In the genomic region with DNA sequence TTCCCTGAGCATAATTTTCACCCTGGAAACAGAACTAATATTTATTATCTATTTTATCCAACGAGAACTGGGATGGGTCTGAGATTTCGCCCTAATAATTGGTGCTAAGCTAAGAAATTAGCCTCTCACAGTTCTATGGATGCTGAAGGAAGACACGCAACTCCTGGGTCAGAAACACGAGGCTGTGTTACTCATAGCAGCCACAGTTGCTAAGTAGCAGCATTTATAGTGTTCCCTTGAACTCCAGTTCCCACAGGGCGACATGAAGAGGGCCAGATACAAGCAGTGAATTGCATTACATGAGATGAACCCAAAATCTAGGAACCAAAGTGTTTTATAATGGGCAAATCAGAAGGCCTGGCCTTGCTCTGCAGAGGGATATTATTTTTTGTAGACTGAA, we compare ENCODE assay signal across 16 cellular contexts.
DNase-seq lines count a peak whose midpoint lies in the region; ATAC-seq and TF ChIP-seq lines count a peak whose summit lies in the region.
"Had no signal": no experiment of that assay in that cellular context is flagged by ENCODE, and none has a peak within 500 bp of the region (broad histone marks: within the 10 kb centered on the region; RNA-seq: fewer than 3 reads in every experiment).

No MANE protein-coding gene starts in this region.

- no peak overlapping the region for H3K18ac ChIP-seq in trophoblast cell (ENCODE audit: low read length)

- H2BK5ac ChIP-seq in trophoblast cell (ENCODE audit: low read depth, low read length, poor library complexity), result no peak overlapping the region

- H3K27ac ChIP-seq in ACC112 (ENCODE audit: low read depth, low read length) (no peak overlapping the region), esophagus squamous epithelium (peak overlapping the region in 3 of 4 donors; percentile 72 to 80 (median 72)), trophoblast cell (ENCODE audit: low read depth, low read length) (no peak overlapping the region), suprapubic skin (no peak overlapping the region)

- no peak overlapping the region for H3K4ac ChIP-seq in trophoblast cell (ENCODE audit: low read depth, low read length)

- no peak overlapping the region for H3K23ac ChIP-seq in trophoblast cell (ENCODE audit: low read length)

- TF ChIP-seq POLR2A in esophagus squamous epithelium (IDR thresholded peaks at IDR 0.05) (no peak), suprapubic skin (IDR thresholded peaks at IDR 0.05) (no peak)

- peak; percentile 67 for DNase-seq in LHCN-M2 (ENCODE audit: low read depth)
- DNase-seq in esophagus squamous epithelium (lab: John Stamatoyannopoulos, UW), result no peak
- peak; percentile 21 for DNase-seq in myocyte (ENCODE audit: low read depth)
- no peak for DNase-seq in trophoblast cell
- DNase-seq in suprapubic skin (ENCODE audit: low spot score in 2 of 2), result no peak
- DNase-seq in SW 1271 (lab: John Stamatoyannopoulos, UW), result no peak
- DNase-seq: CD4-positive, CD25-positive, alpha-beta regulatory T cell; H9; NCI-H1436; NCI-H2029; NCI-H2171; NCI-H446 treated with DMSO at 0.1 percent for 48 hours; NCI-H82 had no signal

- 72 to 83% methylated on average over 5 of the region's 5 CpGs for WGBS in esophagus squamous epithelium, 2 donors
- no CpG with 5 or more reads among the region's 5 CpGs for WGBS in trophoblast cell (ENCODE audit: extremely low coverage, insufficient coverage, insufficient read length)
- 87% methylated on average over 5 of the region's 5 CpGs for WGBS in suprapubic skin

- H3K4me2 ChIP-seq in trophoblast cell (ENCODE audit: low read length), result no peak overlapping the region

- no peaks in the 10 kb centered on the region for H3K79me1 ChIP-seq in trophoblast cell (ENCODE audit: low read length)

- H3K36me3 ChIP-seq in ACC112 (ENCODE audit: insufficient read depth, low read length) (no peaks in the 10 kb centered on the region), esophagus squamous epithelium (no peaks in the 10 kb centered on the region), trophoblast cell (ENCODE audit: control insufficient read depth in 1 of 2, insufficient read depth in 2 of 2, low read length in 2 of 2) (no peaks in the 10 kb centered on the region), suprapubic skin (no peaks in the 10 kb centered on the region)

- no peak for TF ChIP-seq EP300 in suprapubic skin (IDR thresholded peaks at IDR 0.05)

- H4K8ac ChIP-seq in trophoblast cell (ENCODE audit: low read depth, low read length), result no peak overlapping the region

- no peak overlapping the region for H3K9ac ChIP-seq in trophoblast cell (ENCODE audit: low read length)

- H4K91ac ChIP-seq in trophoblast cell (ENCODE audit: low read depth, low read length), result no peak overlapping the region

- H3K14ac ChIP-seq in trophoblast cell (ENCODE audit: low read length), result no peak overlapping the region

- H4K12ac ChIP-seq in trophoblast cell (ENCODE audit: low read depth, low read length), result no peak overlapping the region

- ATAC-seq in GM18517 (IDR thresholded peaks at IDR 0.05; ENCODE audit: unreplicated experiment), result no peak
- ATAC-seq: Right ventricle myocardium inferior had no signal

- no peak overlapping the region for H2BK12ac ChIP-seq in trophoblast cell (ENCODE audit: low read length)

- intact Hi-C loops in esophagus squamous epithelium (cut with DNase I), result no loop called here

- H2BK120ac ChIP-seq in trophoblast cell (ENCODE audit: insufficient read depth, low read length, poor library complexity), result no peak overlapping the region

- H3K4me3 ChIP-seq in ACC112 (ENCODE audit: low read depth, low read length) (peak overlapping the region; percentile 68), esophagus squamous epithelium (peak overlapping the region in 1 of 4 donors; percentile 53), trophoblast cell (ENCODE audit: low read depth, low read length) (no peak overlapping the region), suprapubic skin (no peak overlapping the region)

- H2AK5ac ChIP-seq in trophoblast cell (ENCODE audit: low read length), result no peak overlapping the region

- peaks cover 21% of the 10 kb centered on the region for H3K4me1 ChIP-seq in ACC112 (ENCODE audit: control insufficient read depth, insufficient read depth, low read length, unreplicated experiment)
- H3K4me1 ChIP-seq in esophagus squamous epithelium, result peaks cover 0 to 29% (median 0%) of the 10 kb centered on the region in 3 donors
- no peaks in the 10 kb centered on the region for H3K4me1 ChIP-seq in trophoblast cell (ENCODE audit: control insufficient read depth in 1 of 2, insufficient read depth in 2 of 2, low read length in 2 of 2)
- H3K4me1 ChIP-seq in suprapubic skin, result peaks cover 24% of the 10 kb centered on the region

- TF ChIP-seq CTCF in esophagus squamous epithelium (IDR thresholded peaks at IDR 0.05) (no peak), suprapubic skin (IDR thresholded peaks at IDR 0.05) (no peak)

- H2AFZ ChIP-seq in ACC112 (ENCODE audit: low read length, unreplicated experiment) (no peak overlapping the region), trophoblast cell (ENCODE audit: insufficient read depth, low read length, poor library complexity) (no peak overlapping the region)

- H3K79me2 ChIP-seq in ACC112 (ENCODE audit: control insufficient read depth, insufficient read depth, low read length, unreplicated experiment), result peaks cover 5% of the 10 kb centered on the region
- H3K79me2 ChIP-seq in trophoblast cell (ENCODE audit: control insufficient read depth, insufficient read depth, low read length, poor library complexity), result no peaks in the 10 kb centered on the region

- peaks cover 0 to 8% (median 0%) of the 10 kb centered on the region in 3 donors for H3K9me3 ChIP-seq in esophagus squamous epithelium
- H3K9me3 ChIP-seq in trophoblast cell (ENCODE audit: insufficient read depth, low read depth, low read length), result no peaks in the 10 kb centered on the region
- no peaks in the 10 kb centered on the region for H3K9me3 ChIP-seq in suprapubic skin

- no peaks in the 10 kb centered on the region for H3K27me3 ChIP-seq in ACC112 (ENCODE audit: insufficient read depth, low read length)
- no peaks in the 10 kb centered on the region for H3K27me3 ChIP-seq in esophagus squamous epithelium
- H3K27me3 ChIP-seq in trophoblast cell (ENCODE audit: insufficient read depth, low read length), result no peaks in the 10 kb centered on the region
- no peaks in the 10 kb centered on the region for H3K27me3 ChIP-seq in suprapubic skin

Comparison
In these comparisons a context has a peak if more than half of its experiments do, and no peak if none do; other contexts are left out.
1. H3K27ac ChIP-seq: peak in esophagus squamous epithelium (3 of 4); none in ACC112 (single experiment), trophoblast cell (single experiment) and suprapubic skin (single experiment).
2. DNase-seq: peak in LHCN-M2 (single experiment) and myocyte (single experiment); none in esophagus squamous epithelium (single experiment), trophoblast cell (0 of 2), suprapubic skin (0 of 2) and SW 1271 (0 of 2).